34 cellular contexts compared by ENCODE assay signal in the genomic region with DNA sequence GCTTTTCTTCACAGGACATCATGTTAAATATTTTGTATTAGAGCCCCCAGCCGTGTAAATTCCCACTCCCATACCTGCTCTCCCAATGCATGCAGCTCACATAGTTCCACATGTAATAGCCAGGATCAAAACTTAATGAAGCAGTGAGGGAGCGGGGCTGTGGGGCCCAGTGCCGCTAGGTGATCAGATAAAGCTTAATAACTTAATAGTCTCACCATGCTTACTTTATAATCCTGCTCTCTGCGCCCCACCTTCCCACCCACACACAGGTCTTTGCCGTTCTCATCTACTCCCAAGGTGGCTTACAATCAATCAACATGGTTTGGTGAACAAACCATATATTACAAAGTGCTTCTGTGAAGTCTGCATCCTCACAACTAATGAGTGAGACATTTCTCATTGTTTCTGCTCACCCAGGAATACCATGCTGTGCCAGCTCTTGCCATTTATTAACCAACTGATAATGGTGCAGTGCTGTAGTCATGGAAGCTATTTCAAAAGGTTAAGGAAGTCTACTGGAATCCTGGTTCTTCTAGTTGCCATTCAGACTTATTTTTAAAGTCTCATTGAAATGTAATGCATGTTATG.
DNase-seq lines count a peak whose midpoint lies in the region; ATAC-seq and TF ChIP-seq lines count a peak whose summit lies in the region.
"Had no signal": no experiment of that assay in that cellular context is flagged by ENCODE, and none has a peak within 500 bp of the region (broad histone marks: within the 10 kb centered on the region; RNA-seq: fewer than 3 reads in every experiment).

No MANE protein-coding gene starts in this region.

- no peaks in the 10 kb centered on the region for H3K27me3 Mint-ChIP-seq in endodermal cell (ENCODE audit: insufficient read depth)

- H3K27me3 ChIP-seq in endodermal cell (ENCODE audit: control insufficient read depth, insufficient read depth, low read length, poor library complexity, severe bottlenecking), result no peaks in the 10 kb centered on the region
- H3K27me3 ChIP-seq in uterus, result no peaks in the 10 kb centered on the region
- H3K27me3 ChIP-seq: cardiac muscle cell, colonic mucosa, esophagus muscularis mucosa, right atrium auricular region, upper lobe of right lung had no signal

- no peak overlapping the region for H3K4me3 ChIP-seq in endodermal cell (ENCODE audit: low read length)
- no peak overlapping the region for H3K4me3 ChIP-seq in uterus
- H3K4me3 ChIP-seq: cardiac muscle cell, colonic mucosa, esophagus muscularis mucosa, GM12878, GM23338, right atrium auricular region, upper lobe of right lung had no signal

- intact Hi-C loops in uterus (cut with DNase I; ENCODE audit: low total_unique reads), result no loop called here

- TF ChIP-seq CTCF in endodermal cell (conservative IDR thresholded peaks at IDR 0.05), result no peak
- TF ChIP-seq CTCF in uterus (IDR thresholded peaks at IDR 0.05), result no peak

- no peak overlapping the region for H3K4me3 Mint-ChIP-seq in endodermal cell
- H3K4me3 Mint-ChIP-seq in stimulated activated effector memory CD8-positive, alpha-beta T cell treated with anti-CD3 and anti-CD28 coated beads, Interleukin-12 subunit alpha, Interleukin-12 subunit beta, amount 100 ng/mL, for 72 hours, result no peak overlapping the region
- H3K4me3 Mint-ChIP-seq: activated naive CD4-positive, alpha-beta T cell treated with anti-CD3 and anti-CD28 coated beads, Interleukin-2, amount 50 U/mL, for 24 hours; activated T-helper 17 cell treated with anti-CD3 and anti-CD28 coated beads, Interleukin-2, amount 50 U/mL, for 72 hours; CD4-positive, alpha-beta T cell; effector memory CD8-positive, alpha-beta T cell; GM23338; IgD-negative memory B cell; natural killer cell had no signal

- DNase-seq in HT-29 (ENCODE audit: low spot score) (peak; percentile 85), endodermal cell (no peak), left lobe of liver (ENCODE audit: low spot score) (no peak), NCI-H1436 treated with DMSO at 0.1 percent for 48 hours (lab: John Stamatoyannopoulos, UW) (no peak), uterus (no peak)
- DNase-seq in stimulated activated effector memory CD8-positive, alpha-beta T cell treated with anti-CD3 and anti-CD28 coated beads, Interleukin-12 subunit alpha, Interleukin-12 subunit beta, amount 100 ng/mL, for 72 hours (ENCODE audit: low spot score in 2 of 2), result no peak
- DNase-seq: activated CD4-positive, alpha-beta T cell treated with anti-CD3 and anti-CD28 coated beads, Interleukin-2, amount 50 U/mL, for 48 hours; activated CD4-positive, CD25-positive, alpha-beta regulatory T cell; activated CD8-positive, alpha-beta memory T cell treated with anti-CD3 and anti-CD28 coated beads, Interleukin-2, amount 50 U/mL, for 48 hours; CD4-positive, alpha-beta T cell; colonic mucosa; effector memory CD8-positive, alpha-beta T cell; EL; foreskin keratinocyte; left ventricle myocardium superior; midbrain; natural killer cell; NCI-H1048; NCI-H187; NCI-H524 treated with DMSO at 0.1 percent for 48 hours; RPMI8226; stimulated activated CD4-positive, alpha-beta T cell treated with anti-CD3 and anti-CD28 coated beads, Interleukin-2, amount 100 ng/mL, for 48 hours; substantia nigra; T-helper 1 cell; upper lobe of right lung had no signal

- H3K36me3 ChIP-seq in endodermal cell (ENCODE audit: control insufficient read depth, insufficient read depth, low read length) (no peaks in the 10 kb centered on the region), uterus (no peaks in the 10 kb centered on the region)
- H3K36me3 ChIP-seq: colonic mucosa, upper lobe of right lung had no signal

- H3K9me3 ChIP-seq in endodermal cell (ENCODE audit: control insufficient read depth, low read length) (no peaks in the 10 kb centered on the region), uterus (no peaks in the 10 kb centered on the region)
- H3K9me3 ChIP-seq: colonic mucosa, esophagus muscularis mucosa, right atrium auricular region, upper lobe of right lung had no signal

- no peaks in the 10 kb centered on the region for H3K9me3 Mint-ChIP-seq in endodermal cell
- H3K9me3 Mint-ChIP-seq in stimulated activated effector memory CD8-positive, alpha-beta T cell treated with anti-CD3 and anti-CD28 coated beads, Interleukin-12 subunit alpha, Interleukin-12 subunit beta, amount 100 ng/mL, for 72 hours, result no peaks in the 10 kb centered on the region
- H3K9me3 Mint-ChIP-seq: activated naive CD4-positive, alpha-beta T cell treated with anti-CD3 and anti-CD28 coated beads, Interleukin-2, amount 50 U/mL, for 24 hours; activated T-helper 17 cell treated with anti-CD3 and anti-CD28 coated beads, Interleukin-2, amount 50 U/mL, for 72 hours; CD4-positive, alpha-beta T cell; GM23338; IgD-negative memory B cell; natural killer cell had no signal

- H3K27ac ChIP-seq in endodermal cell (ENCODE audit: low read depth, low read length) (no peak overlapping the region), uterus (no peak overlapping the region)
- H3K27ac ChIP-seq: cardiac muscle cell, colonic mucosa, esophagus muscularis mucosa, foreskin keratinocyte, right atrium auricular region, upper lobe of right lung had no signal

- peak; percentile 89 for ATAC-seq in left lobe of liver
- peak; percentile 31 for ATAC-seq in stimulated activated effector memory CD8-positive, alpha-beta T cell treated with anti-CD3 and anti-CD28 coated beads, Interleukin-12 subunit alpha, Interleukin-12 subunit beta, amount 100 ng/mL, for 72 hours
- no peak for ATAC-seq in HG03196 (IDR thresholded peaks at IDR 0.05; ENCODE audit: unreplicated experiment)
- ATAC-seq: activated T-helper 17 cell treated with anti-CD3 and anti-CD28 coated beads, Interleukin-2, amount 50 U/mL, for 72 hours; effector memory CD8-positive, alpha-beta T cell; foreskin keratinocyte; GM23338; left ventricle myocardium superior; natural killer cell; upper lobe of right lung had no signal

- peak overlapping the region; percentile 47 for H3K27ac Mint-ChIP-seq in endodermal cell
- H3K27ac Mint-ChIP-seq in stimulated activated effector memory CD8-positive, alpha-beta T cell treated with anti-CD3 and anti-CD28 coated beads, Interleukin-12 subunit alpha, Interleukin-12 subunit beta, amount 100 ng/mL, for 72 hours, result no peak overlapping the region
- H3K27ac Mint-ChIP-seq: activated naive CD4-positive, alpha-beta T cell treated with anti-CD3 and anti-CD28 coated beads, Interleukin-2, amount 50 U/mL, for 24 hours; activated T-helper 17 cell treated with anti-CD3 and anti-CD28 coated beads, Interleukin-2, amount 50 U/mL, for 72 hours; CD4-positive, alpha-beta T cell; effector memory CD8-positive, alpha-beta T cell; IgD-negative memory B cell; natural killer cell had no signal

- peaks cover 7% of the 10 kb centered on the region for H3K4me1 ChIP-seq in endodermal cell (ENCODE audit: control insufficient read depth, insufficient read depth, low read length)
- H3K4me1 ChIP-seq in uterus, result no peaks in the 10 kb centered on the region
- H3K4me1 ChIP-seq: colonic mucosa, esophagus muscularis mucosa, foreskin keratinocyte, right atrium auricular region, upper lobe of right lung had no signal

- TF ChIP-seq POLR2A in uterus (IDR thresholded peaks at IDR 0.05), result no peak

- no peak overlapping the region for H3K9ac ChIP-seq in endodermal cell (ENCODE audit: extremely low read depth, low read length, poor library complexity, severe bottlenecking)

- 71 to 95% methylated on average over 1 to 4 of the region's 5 CpGs for WGBS in endodermal cell (ENCODE audit: insufficient coverage in 1 of 2, insufficient read length in 1 of 2), 2 experiments

- H3K4me1 Mint-ChIP-seq in endodermal cell, result peaks cover 14% of the 10 kb centered on the region
- no peaks in the 10 kb centered on the region for H3K4me1 Mint-ChIP-seq in stimulated activated effector memory CD8-positive, alpha-beta T cell treated with anti-CD3 and anti-CD28 coated beads, Interleukin-12 subunit alpha, Interleukin-12 subunit beta, amount 100 ng/mL, for 72 hours
- H3K4me1 Mint-ChIP-seq: activated naive CD4-positive, alpha-beta T cell treated with anti-CD3 and anti-CD28 coated beads, Interleukin-2, amount 50 U/mL, for 24 hours; activated T-helper 17 cell treated with anti-CD3 and anti-CD28 coated beads, Interleukin-2, amount 50 U/mL, for 72 hours; GM23338; IgD-negative memory B cell; natural killer cell had no signal

- H3K36me3 Mint-ChIP-seq in endodermal cell (ENCODE audit: low read depth), result no peaks in the 10 kb centered on the region
- H3K36me3 Mint-ChIP-seq in stimulated activated effector memory CD8-positive, alpha-beta T cell treated with anti-CD3 and anti-CD28 coated beads, Interleukin-12 subunit alpha, Interleukin-12 subunit beta, amount 100 ng/mL, for 72 hours, result no peaks in the 10 kb centered on the region
- H3K36me3 Mint-ChIP-seq: activated naive CD4-positive, alpha-beta T cell treated with anti-CD3 and anti-CD28 coated beads, Interleukin-2, amount 50 U/mL, for 24 hours; IgD-negative memory B cell; natural killer cell had no signal
